ENCODE assay signal across 8 cellular contexts in the genomic region with DNA sequence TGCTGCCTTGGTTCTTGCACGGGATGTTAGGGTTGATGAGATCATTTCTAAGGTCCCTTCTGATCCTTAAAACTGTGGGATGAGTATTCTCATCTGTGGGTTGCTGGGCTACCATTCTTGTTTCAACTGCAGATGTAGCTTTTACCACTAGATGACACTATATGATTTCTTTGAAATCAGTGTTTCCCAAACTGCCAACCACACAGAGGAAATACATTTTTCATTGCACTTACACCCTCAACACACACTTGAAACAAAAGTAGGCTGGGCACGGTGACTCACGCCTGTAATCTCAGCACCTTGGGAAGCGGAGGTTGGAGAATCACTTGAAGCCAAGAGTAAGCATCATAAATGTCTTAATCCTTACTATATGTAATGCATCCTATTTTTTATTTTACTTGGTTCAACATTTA. TPM values are rescaled to one million over a fixed set of nuclear protein-coding genes. Genes with fewer than 3 reads are reported as not detected.
DNase-seq lines count a peak whose midpoint lies in the region; ATAC-seq, FAIRE-seq and TF ChIP-seq lines count a peak whose summit lies in the region.

No MANE protein-coding gene starts in this region.

- intact Hi-C loops in right lobe of liver (cut with DNase I): loop anchor here (5.0 to 10.0 kb wide), 3 partner anchors 75 to 98 kb away; no protein-coding TSS in a partner anchor

- H3K4me1 Mint-ChIP-seq in brain: peaks cover 13% of the 10 kb centered on the region

- WGBS in right lobe of liver (ENCODE audit: insufficient coverage, low coverage, low lambda C conversion rate, missing lambda C conversion rate): 40% methylated on average over 4 of the region's 4 CpGs
- WGBS in upper lobe of left lung, 2 donors: 34 to 46% methylated on average over 4 of the region's 4 CpGs

- TF ChIP-seq EP300 in upper lobe of left lung (IDR thresholded peaks at IDR 0.05): no peak

- H3K9me3 Mint-ChIP-seq in brain: no peaks in the 10 kb centered on the region

- TF ChIP-seq POLR2A in right lobe of liver (IDR thresholded peaks at IDR 0.05) (no peak), upper lobe of left lung (IDR thresholded peaks at IDR 0.05) (no peak)

- peak; percentile 71 for FAIRE-seq in GM19239 (lab: Jason Lieb, UNC)
- FAIRE-seq in RCC 7860 (lab: Jason Lieb, UNC): peak; percentile 75

- no peaks in the 10 kb centered on the region for H3K27me3 Mint-ChIP-seq in brain

- no peak overlapping the region for H3K4me3 Mint-ChIP-seq in brain

- DNase-seq in AG09319 (ENCODE audit: extremely low read depth, low read depth) (no peak), GM19239 (ENCODE audit: insufficient read length, low spot score) (no peak), RCC 7860 (ENCODE audit: low spot score) (peak; percentile 76), right lobe of liver (no peak), upper lobe of left lung (peak in 1 of 2 donors; percentile 48), NCI-H1092 treated with DMSO at 0.1 percent for 48 hours (lab: John Stamatoyannopoulos, UW) (no peak), ureter (ENCODE audit: low spot score) (no peak)

- H3K27me3 ChIP-seq in right lobe of liver (no peaks in the 10 kb centered on the region), upper lobe of left lung (no peaks in the 10 kb centered on the region)

- H3K4me1 ChIP-seq in right lobe of liver: no peaks in the 10 kb centered on the region
- peaks cover 0 to 10% (median 4%) of the 10 kb centered on the region in 4 donors for H3K4me1 ChIP-seq in upper lobe of left lung

- H3K27ac ChIP-seq in right lobe of liver (no peak overlapping the region), upper lobe of left lung (no peak overlapping the region)

- H3K9me3 ChIP-seq in right lobe of liver: no peaks in the 10 kb centered on the region
- no peaks in the 10 kb centered on the region for H3K9me3 ChIP-seq in upper lobe of left lung

- H3K27ac Mint-ChIP-seq in brain: peak overlapping the region in 1 of 5 experiments; percentile 27

- peak; percentile 56 to 80 (median 60) for ATAC-seq in right lobe of liver
- peak; percentile 81 to 83 for ATAC-seq in upper lobe of left lung (ENCODE audit: low FRiP score in 2 of 2)

- H3K36me3 ChIP-seq in right lobe of liver (peaks cover 0 to 4% (median 0%) of the 10 kb centered on the region in 4 donors), upper lobe of left lung (peaks cover 0 to 35% (median 17%) of the 10 kb centered on the region in 4 donors)

- no peak overlapping the region for H3K4me3 ChIP-seq in right lobe of liver
- no peak overlapping the region for H3K4me3 ChIP-seq in upper lobe of left lung

- TF ChIP-seq CTCF in AG09319 (IDR thresholded peaks at IDR 0.05; ENCODE audit: low read depth, low read length) (peak; percentile 76), brain (conservative IDR thresholded peaks at IDR 0.05) (peak; percentile 26 to 64), right lobe of liver (IDR thresholded peaks at IDR 0.05) (peak; percentile 49 to 58 (median 56)), upper lobe of left lung (IDR thresholded peaks at IDR 0.05) (peak in 5 of 6 experiments; percentile 13 to 66 (median 58))

- peaks cover 41% of the 10 kb centered on the region for H3K36me3 Mint-ChIP-seq in brain

RNA-seq across cellular contexts. Expression of gene LCMT1, which starts 15.3 kb away (rescaled TPM):
- 89.5 TPM for polyA plus RNA-seq in brain (ENCODE audit: insufficient read depth, low read depth, low replicate concordance)
- total RNA-seq in right lobe of liver (10 to 100 TPM in 3 of 6 experiments, 1 to 10 TPM in 3; 6.2 to 12.0 (median 8.9) TPM), upper lobe of left lung (10 to 100 TPM; 20.8 to 37.8 (median 31.7) TPM), ureter (40.1 TPM)
